In the genomic region with DNA sequence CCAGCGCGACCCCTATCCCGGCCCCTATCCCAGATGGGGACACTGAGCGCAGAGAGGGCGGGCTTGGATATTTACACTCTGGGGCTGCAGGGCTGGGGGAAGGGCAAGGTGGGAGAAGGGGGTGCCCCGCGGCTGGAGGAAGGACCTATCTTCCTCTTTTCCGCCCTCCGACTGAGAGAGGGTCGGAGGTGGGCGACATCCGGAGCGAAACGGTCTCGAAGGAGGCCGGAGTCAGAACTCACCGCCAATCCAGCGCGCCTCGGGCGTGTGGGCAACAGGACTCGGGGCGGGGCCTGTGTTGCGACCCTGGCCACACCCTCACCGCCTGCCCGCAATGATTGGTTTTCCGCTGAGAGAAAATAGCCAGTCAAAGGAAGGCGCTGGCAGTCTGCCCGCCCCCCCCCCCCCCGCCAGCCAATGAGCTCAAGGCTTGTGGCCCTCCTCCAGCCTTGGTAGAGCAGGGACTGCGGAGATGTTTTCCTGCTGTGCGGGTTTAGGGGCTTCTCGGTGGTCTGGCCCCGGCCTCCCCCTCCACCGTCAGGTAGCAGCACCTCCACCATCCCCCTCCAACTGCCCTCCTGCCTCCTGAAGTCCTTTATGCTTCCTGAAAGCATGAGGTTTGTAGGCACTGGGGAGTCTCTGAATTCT, we compare ENCODE assay signal across 8 cellular contexts. TPM values are rescaled to one million over a fixed set of nuclear protein-coding genes. Genes with fewer than 3 reads are reported as not detected.
DNase-seq lines count a peak whose midpoint lies in the region; ATAC-seq and TF ChIP-seq lines count a peak whose summit lies in the region.

A gene with protein sequence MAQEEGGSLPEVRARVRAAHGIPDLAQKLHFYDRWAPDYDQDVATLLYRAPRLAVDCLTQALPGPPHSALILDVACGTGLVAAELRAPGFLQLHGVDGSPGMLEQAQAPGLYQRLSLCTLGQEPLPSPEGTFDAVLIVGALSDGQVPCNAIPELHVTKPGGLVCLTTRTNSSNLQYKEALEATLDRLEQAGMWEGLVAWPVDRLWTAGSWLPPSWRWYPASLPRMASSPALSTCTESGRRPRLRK (minus strand): TSS at position 269 of the 648 bp plus-strand sequence. CDS start 376 bp downstream, outside the sequence.

- ATAC-seq in stimulated activated naive CD8-positive, alpha-beta T cell treated with anti-CD3 and anti-CD28 coated beads, Interleukin-15, amount 100 ng/mL, for 72 hours, result peak; percentile 97

- no peaks in the 10 kb centered on the region for H3K9me3 Mint-ChIP-seq in stimulated activated naive CD8-positive, alpha-beta T cell treated with anti-CD3 and anti-CD28 coated beads, Interleukin-15, amount 100 ng/mL, for 72 hours

- peak within 1 kb of the TSS; percentile 87 for H3K27ac ChIP-seq in RWPE1
- no peak within 1 kb of the TSS for H3K27ac ChIP-seq in neural cell (ENCODE audit: low read length)

- no peaks in the 10 kb centered on the region for H3F3A ChIP-seq in neural cell (ENCODE audit: insufficient read depth, low read length, poor library complexity, severe bottlenecking)

- peak within 1 kb of the TSS; percentile 76 for H2AFZ ChIP-seq in neural cell (ENCODE audit: low read depth, low read length)

- TF ChIP-seq RAD21 in neural cell (conservative IDR thresholded peaks at IDR 0.05), result no peak

- no peaks in the 10 kb centered on the region for H3K27me3 ChIP-seq in neural cell (ENCODE audit: insufficient read depth, low read depth, low read length)

- H3K4me3 ChIP-seq in LNCaP clone FGC (ENCODE audit: low read depth, low read length) (peak within 1 kb of the TSS; percentile 88), fibroblast of the aortic adventitia (ENCODE audit: low read depth, low read length) (peak within 1 kb of the TSS; percentile 77), neural cell (ENCODE audit: low read length) (peak within 1 kb of the TSS; percentile 83)

- TF ChIP-seq CTCF in LNCaP clone FGC (IDR thresholded peaks at IDR 0.05; ENCODE audit: control insufficient read depth, extremely low read depth, insufficient read depth) (no peak), RWPE1 (conservative IDR thresholded peaks at IDR 0.05; ENCODE audit: low read depth) (no peak), fibroblast of the aortic adventitia (IDR thresholded peaks at IDR 0.05; ENCODE audit: insufficient read depth, low read length) (no peak), neural cell (IDR thresholded peaks at IDR 0.05; ENCODE audit: poor library complexity, severe bottlenecking) (no peak)

- no peaks in the 10 kb centered on the region for H3K79me2 ChIP-seq in neural cell (replicated peaks; ENCODE audit: insufficient read depth, low read length)

- no peaks in the 10 kb centered on the region for H3K36me3 ChIP-seq in neural cell (ENCODE audit: insufficient read depth, low read length)

- H3K9me2 ChIP-seq in neural cell (ENCODE audit: insufficient read depth, low read length), result no peaks in the 10 kb centered on the region

- CTCF ChIA-PET in RWPE1 (lab: Yijun Ruan, JAX), result interaction anchor here (0.7 to 0.8 kb wide), 2 partner anchors 23 to 117 kb away, joined by 3 read pairs; no protein-coding TSS in a partner anchor

- H3K27ac Mint-ChIP-seq in stimulated activated naive CD8-positive, alpha-beta T cell treated with anti-CD3 and anti-CD28 coated beads, Interleukin-15, amount 100 ng/mL, for 72 hours, result peak within 1 kb of the TSS; percentile 82 to 93

- H3K4me3 Mint-ChIP-seq in stimulated activated naive CD8-positive, alpha-beta T cell treated with anti-CD3 and anti-CD28 coated beads, Interleukin-15, amount 100 ng/mL, for 72 hours, result peak within 1 kb of the TSS; percentile 86 to 90

- POLR2A ChIA-PET in RWPE1 (lab: Yijun Ruan, JAX; ENCODE audit: low non-redundant PET), result interaction anchor here (0.6 to 1.6 kb wide), 4 partner anchors 9 to 33 kb away, joined by 3 to 8 read pairs (median 4); no protein-coding TSS in a partner anchor

- no peaks in the 10 kb centered on the region for H3K9me3 ChIP-seq in neural cell (ENCODE audit: low read length)

- DNase-seq in EH (ENCODE audit: low read depth), result peak; percentile 94
- peak; percentile 72 for DNase-seq in GOT3 (lab: John Stamatoyannopoulos, UW)
- peak; percentile 76 for DNase-seq in LNCaP clone FGC (ENCODE audit: low read depth)
- DNase-seq in RWPE1 (ENCODE audit: low spot score), result peak; percentile 95
- peak; percentile 83 for DNase-seq in activated T-helper 9 cell treated with anti-CD3 and anti-CD28 coated beads, Interleukin-2, amount 50 U/mL, for 16 hours (ENCODE audit: low read depth)
- peak; percentile 90 for DNase-seq in fibroblast of the aortic adventitia (ENCODE audit: low read depth)
- peak; percentile 86 to 93 for DNase-seq in stimulated activated naive CD8-positive, alpha-beta T cell treated with anti-CD3 and anti-CD28 coated beads, Interleukin-15, amount 100 ng/mL, for 72 hours

- peak within 1 kb of the TSS; percentile 59 for H3K4me2 ChIP-seq in neural cell (ENCODE audit: low read length)

- H4K20me1 ChIP-seq in neural cell (ENCODE audit: insufficient read depth), result no peaks in the 10 kb centered on the region

- peaks cover 43% of the 10 kb centered on the region for H3K4me1 Mint-ChIP-seq in stimulated activated naive CD8-positive, alpha-beta T cell treated with anti-CD3 and anti-CD28 coated beads, Interleukin-15, amount 100 ng/mL, for 72 hours

- no peaks in the 10 kb centered on the region for H3K27me3 Mint-ChIP-seq in stimulated activated naive CD8-positive, alpha-beta T cell treated with anti-CD3 and anti-CD28 coated beads, Interleukin-15, amount 100 ng/mL, for 72 hours

- H3K9ac ChIP-seq in neural cell (ENCODE audit: low read length), result peak within 1 kb of the TSS; percentile 63

- TF ChIP-seq EP300 in neural cell (conservative IDR thresholded peaks at IDR 0.05; ENCODE audit: poor library complexity, severe bottlenecking), result no peak

TF ChIP-seq in neural cell, 6 proteins besides CTCF, POLR2A, EP300 and RAD21:
- no peak for TF ChIP-seq TAF1 (IDR thresholded peaks at IDR 0.05; ENCODE audit: low read depth)
- peak; percentile 53 for TF ChIP-seq MXI1 (conservative IDR thresholded peaks at IDR 0.05; ENCODE audit: poor library complexity, severe bottlenecking)
- TF ChIP-seq, protein P1, sequence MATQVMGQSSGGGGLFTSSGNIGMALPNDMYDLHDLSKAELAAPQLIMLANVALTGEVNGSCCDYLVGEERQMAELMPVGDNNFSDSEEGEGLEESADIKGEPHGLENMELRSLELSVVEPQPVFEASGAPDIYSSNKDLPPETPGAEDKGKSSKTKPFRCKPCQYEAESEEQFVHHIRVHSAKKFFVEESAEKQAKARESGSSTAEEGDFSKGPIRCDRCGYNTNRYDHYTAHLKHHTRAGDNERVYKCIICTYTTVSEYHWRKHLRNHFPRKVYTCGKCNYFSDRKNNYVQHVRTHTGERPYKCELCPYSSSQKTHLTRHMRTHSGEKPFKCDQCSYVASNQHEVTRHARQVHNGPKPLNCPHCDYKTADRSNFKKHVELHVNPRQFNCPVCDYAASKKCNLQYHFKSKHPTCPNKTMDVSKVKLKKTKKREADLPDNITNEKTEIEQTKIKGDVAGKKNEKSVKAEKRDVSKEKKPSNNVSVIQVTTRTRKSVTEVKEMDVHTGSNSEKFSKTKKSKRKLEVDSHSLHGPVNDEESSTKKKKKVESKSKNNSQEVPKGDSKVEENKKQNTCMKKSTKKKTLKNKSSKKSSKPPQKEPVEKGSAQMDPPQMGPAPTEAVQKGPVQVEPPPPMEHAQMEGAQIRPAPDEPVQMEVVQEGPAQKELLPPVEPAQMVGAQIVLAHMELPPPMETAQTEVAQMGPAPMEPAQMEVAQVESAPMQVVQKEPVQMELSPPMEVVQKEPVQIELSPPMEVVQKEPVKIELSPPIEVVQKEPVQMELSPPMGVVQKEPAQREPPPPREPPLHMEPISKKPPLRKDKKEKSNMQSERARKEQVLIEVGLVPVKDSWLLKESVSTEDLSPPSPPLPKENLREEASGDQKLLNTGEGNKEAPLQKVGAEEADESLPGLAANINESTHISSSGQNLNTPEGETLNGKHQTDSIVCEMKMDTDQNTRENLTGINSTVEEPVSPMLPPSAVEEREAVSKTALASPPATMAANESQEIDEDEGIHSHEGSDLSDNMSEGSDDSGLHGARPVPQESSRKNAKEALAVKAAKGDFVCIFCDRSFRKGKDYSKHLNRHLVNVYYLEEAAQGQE (IDR thresholded peaks at IDR 0.05; ENCODE audit: borderline replicate concordance), result no peak
- TF ChIP-seq SMC3 (conservative IDR thresholded peaks at IDR 0.05; ENCODE audit: poor library complexity), result peak; percentile 2
- TF ChIP-seq POLR2AphosphoS5 (IDR thresholded peaks at IDR 0.05), result peak; percentile 23
- TF ChIP-seq EZH2 (IDR thresholded peaks at IDR 0.05; ENCODE audit: borderline replicate concordance, insufficient read depth, low read length, poor library complexity, severe bottlenecking), result no peak

RNA-seq across cellular contexts. Expression of the gene that starts here (rescaled TPM):
- 6.1 and 10.7 TPM in 2 replicates for total RNA-seq in fibroblast of the aortic adventitia (ENCODE audit: low replicate concordance)
- polyA plus RNA-seq in neural cell, result 1.8 and 2.4 TPM in 2 replicates
- polyA minus RNA-seq in neural cell, result 0.73 and 1.2 TPM in 2 replicates
